Comparison of ENCODE assay signal across 1 cellular context in the genomic region with DNA sequence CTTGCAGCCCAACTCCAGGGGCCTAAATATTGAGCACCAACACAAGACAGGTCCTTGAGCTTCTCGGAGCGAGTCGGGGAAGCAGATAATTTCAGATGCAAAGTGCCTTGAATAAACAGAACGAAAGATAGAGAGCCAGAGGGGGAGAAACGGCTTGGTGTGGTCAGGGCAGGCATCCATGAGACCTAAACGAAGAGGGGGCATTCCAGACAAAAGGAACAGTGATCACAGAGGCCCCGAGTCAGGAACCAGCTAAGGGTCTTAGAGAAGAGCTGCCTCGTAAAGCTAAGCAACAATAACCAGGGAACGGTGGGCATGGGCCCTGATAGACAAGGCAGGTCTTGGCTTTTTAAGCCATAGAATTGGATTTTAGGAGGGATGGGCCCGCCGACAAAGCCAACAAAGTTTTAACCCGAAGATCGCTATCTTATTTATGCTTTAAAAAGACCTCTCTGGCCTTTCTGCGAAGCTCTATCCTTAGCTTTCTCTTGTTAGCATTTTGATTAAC.
TF ChIP-seq lines count a peak whose summit lies in the region.

No MANE protein-coding gene starts in this region.

TF ChIP-seq in H1, 55 proteins besides CTCF, POLR2A, EP300 and RAD21:
- TF ChIP-seq TBP (IDR thresholded peaks at IDR 0.05; ENCODE audit: low read depth, low read length) (peak; percentile 66), MAFK (IDR thresholded peaks at IDR 0.05; ENCODE audit: low read depth, low read length) (no peak), SP2 (IDR thresholded peaks at IDR 0.05; ENCODE audit: low read length) (no peak)
